Comparison of ENCODE assay signal across 24 cellular contexts in genomic region chr3:147336543-147337278, GRCh38.
"Had no signal": no experiment of that assay in that cellular context is flagged by ENCODE, and none has a peak within 500 bp of the region (broad histone marks: within the 10 kb centered on the region; RNA-seq: fewer than 3 reads in every experiment).

No MANE protein-coding gene starts in this region.

- FAIRE-seq: colon, islet of Langerhans, pancreas, urothelium cell line had no signal

- H3K4me1 ChIP-seq: heart left ventricle, pancreas, prostate gland, sigmoid colon, stomach, transverse colon had no signal

- H3K36me3 Mint-ChIP-seq: mesothelial cell of epicardium, natural killer cell had no signal

- H3K4me3 Mint-ChIP-seq: dendritic cell treated with granulocyte-macrophage colony-stimulating factor and Interleukin-4, amounts not matched to agents 40 ng/mL and 50 ng/mL, for 4 days; mesothelial cell of epicardium; natural killer cell had no signal

- DNase-seq: cerebellar nuclear complex; foreskin melanocyte; heart left ventricle; hypothalamus; kidney glomerular epithelial cell; mammary epithelial cell; natural killer cell; occipital lobe; pancreas; retina; sigmoid colon; stimulated activated CD4-positive, alpha-beta T cell treated with anti-CD3 and anti-CD28 coated beads, Interleukin-12 subunit alpha, Interleukin-12 subunit beta, amount 100 ng/mL, for 4 hours; stimulated activated naive CD4-positive, alpha-beta T cell; stomach; substantia nigra; transverse colon had no signal

- ATAC-seq: natural killer cell, pancreas had no signal

- H3K4me3 ChIP-seq: heart left ventricle, pancreas, prostate gland, sigmoid colon, skin epidermis, stomach, thoracic aorta, transverse colon had no signal

- H3K9me3 Mint-ChIP-seq: dendritic cell treated with granulocyte-macrophage colony-stimulating factor and Interleukin-4, amounts not matched to agents 40 ng/mL and 50 ng/mL, for 4 days; mesothelial cell of epicardium had no signal

- H3K27me3 Mint-ChIP-seq: dendritic cell treated with granulocyte-macrophage colony-stimulating factor and Interleukin-4, amounts not matched to agents 40 ng/mL and 50 ng/mL, for 4 days had no signal

- H3K9me3 ChIP-seq: heart left ventricle, pancreas, prostate gland, sigmoid colon, stomach, thoracic aorta, transverse colon had no signal

- H3K36me3 ChIP-seq: heart left ventricle, pancreas, prostate gland, sigmoid colon, stomach, thoracic aorta, transverse colon had no signal

- H3K27ac Mint-ChIP-seq: dendritic cell treated with granulocyte-macrophage colony-stimulating factor and Interleukin-4, amounts not matched to agents 40 ng/mL and 50 ng/mL, for 4 days; mesothelial cell of epicardium; natural killer cell had no signal

- H3K27ac ChIP-seq: heart left ventricle, pancreas, prostate gland, sigmoid colon, skin epidermis, stomach, thoracic aorta, transverse colon had no signal

- H3K4me1 Mint-ChIP-seq: mesothelial cell of epicardium, natural killer cell had no signal

- H3K27me3 ChIP-seq: sigmoid colon, transverse colon had no signal
